Comparison of ENCODE assay signal across 23 cellular contexts in genomic region chr4:5976921-5977320, GRCh38. TPM values are rescaled to one million over a fixed set of nuclear protein-coding genes. Genes with fewer than 3 reads are reported as not detected.
"Had no signal": no experiment of that assay in that cellular context is flagged by ENCODE, and none has a peak within 500 bp of the region (broad histone marks: within the 10 kb centered on the region; RNA-seq: fewer than 3 reads in every experiment).

No MANE protein-coding gene starts in this region.

- H3K4me1 Mint-ChIP-seq: activated naive CD8-positive, alpha-beta T cell treated with anti-CD3 and anti-CD28 coated beads for 36 hours; activated T-helper 17 cell treated with anti-CD3 and anti-CD28 coated beads, Interleukin-2, amount 50 U/mL, for 72 hours; central memory CD8-positive, alpha-beta T cell; neural crest cell; T-cell had no signal

- H3K4me3 ChIP-seq: dorsolateral prefrontal cortex, esophagus muscularis mucosa, mucosa of descending colon, thyroid gland had no signal

- H3K27ac ChIP-seq: dorsolateral prefrontal cortex, esophagus muscularis mucosa, thyroid gland, VCaP had no signal

- H3K9me3 ChIP-seq: esophagus muscularis mucosa, mucosa of descending colon, thyroid gland had no signal

- H3K9me3 Mint-ChIP-seq: activated naive CD8-positive, alpha-beta T cell treated with anti-CD3 and anti-CD28 coated beads for 36 hours; activated T-helper 17 cell treated with anti-CD3 and anti-CD28 coated beads, Interleukin-2, amount 50 U/mL, for 72 hours; central memory CD8-positive, alpha-beta T cell; effector memory CD8-positive, alpha-beta T cell; neural crest cell; T-cell; T-helper 2 cell treated with Interferon-gamma antibody and Interleukin-4, amounts not matched to agents 5 μg/mL and 100 μg/mL, for 36 hours had no signal

- H3K4me3 Mint-ChIP-seq: activated naive CD8-positive, alpha-beta T cell treated with anti-CD3 and anti-CD28 coated beads for 36 hours; activated T-helper 17 cell treated with anti-CD3 and anti-CD28 coated beads, Interleukin-2, amount 50 U/mL, for 72 hours; central memory CD8-positive, alpha-beta T cell; effector memory CD8-positive, alpha-beta T cell; neural crest cell; T-cell; T-helper 2 cell treated with Interferon-gamma antibody and Interleukin-4, amounts not matched to agents 5 μg/mL and 100 μg/mL, for 36 hours had no signal

- H3K27me3 Mint-ChIP-seq: central memory CD8-positive, alpha-beta T cell had no signal

- H3K27ac Mint-ChIP-seq: activated naive CD8-positive, alpha-beta T cell treated with anti-CD3 and anti-CD28 coated beads for 36 hours; activated T-helper 17 cell treated with anti-CD3 and anti-CD28 coated beads, Interleukin-2, amount 50 U/mL, for 72 hours; effector memory CD8-positive, alpha-beta T cell; progenitor cell of endocrine pancreas; T-cell; T-helper 2 cell treated with Interferon-gamma antibody and Interleukin-4, amounts not matched to agents 5 μg/mL and 100 μg/mL, for 36 hours had no signal

- H3K36me3 ChIP-seq: esophagus muscularis mucosa, thyroid gland had no signal

- H3K36me3 Mint-ChIP-seq: activated naive CD8-positive, alpha-beta T cell treated with anti-CD3 and anti-CD28 coated beads for 36 hours; T-cell had no signal

- DNase-seq: activated CD4-positive, alpha-beta T cell treated with anti-CD3 and anti-CD28 coated beads for 1 hour; activated naive CD4-positive, alpha-beta T cell treated with Interleukin-2 at 50 U/mL for 16 hours; activated naive CD8-positive, alpha-beta T cell treated with anti-CD3 and anti-CD28 coated beads for 36 hours; activated T-cell treated with anti-CD3 and anti-CD28 coated beads, Interleukin-2, amount 50 U/mL, for 1 hour; effector memory CD8-positive, alpha-beta T cell; hypothalamus; left cardiac atrium; mucosa of descending colon; retina; stimulated activated CD4-positive, alpha-beta T cell treated with anti-CD3 and anti-CD28 coated beads, Interleukin-12 subunit alpha, Interleukin-12 subunit beta, amount 100 ng/mL, for 4 hours; stimulated activated CD4-positive, alpha-beta T cell treated with anti-CD3 and anti-CD28 coated beads, Interleukin-4, amount 100 ng/mL, for 4 hours; stimulated activated naive CD8-positive, alpha-beta T cell treated with anti-CD3 and anti-CD28 coated beads, Interleukin-15, Interleukin-2, amounts not matched to agents 100 U/mL and 50 U/mL, for 24 hours; T-cell; thyroid gland had no signal

- ATAC-seq: activated T-helper 17 cell treated with anti-CD3 and anti-CD28 coated beads, Interleukin-2, amount 50 U/mL, for 72 hours; effector memory CD8-positive, alpha-beta T cell; left cardiac atrium; mucosa of descending colon; stimulated activated naive CD8-positive, alpha-beta T cell treated with anti-CD3 and anti-CD28 coated beads, Interleukin-15, Interleukin-2, amounts not matched to agents 100 U/mL and 50 U/mL, for 24 hours; T-cell had no signal

- H3K4me1 ChIP-seq: thyroid gland had no signal

RNA-seq across cellular contexts. Expression of gene C4orf50, which starts 41.3 kb away (rescaled TPM):
- total RNA-seq: activated naive CD8-positive, alpha-beta T cell treated with anti-CD3 and anti-CD28 coated beads for 36 hours; lower leg skin had no signal
